Comparison of ENCODE assay signal across 8 cellular contexts in the genomic region with DNA sequence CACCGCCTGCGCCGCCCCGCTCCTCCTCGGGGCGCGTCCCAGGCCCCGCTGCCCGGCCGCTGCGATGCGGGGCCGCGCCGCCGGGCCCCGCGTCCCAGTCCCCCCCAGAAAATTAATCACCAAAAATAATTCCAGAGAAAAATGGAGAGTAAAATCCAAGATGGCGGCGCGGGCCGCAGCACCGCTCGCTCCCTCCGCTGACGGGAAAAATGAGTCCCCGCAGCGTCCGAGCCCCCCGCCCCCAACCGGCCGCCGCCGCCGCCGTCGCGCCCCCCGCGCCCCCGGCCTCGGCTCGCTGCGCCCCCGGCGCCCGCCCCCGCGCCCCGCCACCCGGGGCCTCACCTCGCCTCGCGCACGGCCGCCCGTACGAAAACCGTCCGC. TPM values are rescaled to one million over a fixed set of nuclear protein-coding genes. Genes with fewer than 3 reads are reported as not detected.
DNase-seq lines count a peak whose midpoint lies in the region; ATAC-seq, FAIRE-seq and TF ChIP-seq lines count a peak whose summit lies in the region.

A gene (minus strand): TSS at position 162 of the 381 bp plus-strand sequence. CDS start 23,220 bp downstream, outside the sequence.

- peaks cover 50% of the 10 kb centered on the region for H3K4me1 Mint-ChIP-seq in CD8-positive, alpha-beta T cell (ENCODE audit: low read depth)
- H3K4me1 Mint-ChIP-seq in activated naive CD4-positive, alpha-beta T cell treated with anti-CD3 and anti-CD28 coated beads for 36 hours (ENCODE audit: low read depth): peaks cover 46% of the 10 kb centered on the region

- FAIRE-seq in pancreas (lab: Jason Lieb, UNC): no peak

- POLR2A ChIA-PET in CD8-positive, alpha-beta T cell (lab: Charles Lee): interaction anchor here (1.3 kb wide), 1 partner anchor 79 kb away, joined by 4 read pairs; no protein-coding TSS in a partner anchor

- TF ChIP-seq CTCF in CD8-positive, alpha-beta T cell (IDR thresholded peaks at IDR 0.05): no peak
- TF ChIP-seq CTCF in pancreas (IDR thresholded peaks at IDR 0.05): no peak

- peak within 1 kb of the TSS; percentile 95 for H3K4me3 Mint-ChIP-seq in CD8-positive, alpha-beta T cell
- H3K4me3 Mint-ChIP-seq in activated naive CD4-positive, alpha-beta T cell treated with anti-CD3 and anti-CD28 coated beads for 36 hours: peak within 1 kb of the TSS; percentile 86

- intact Hi-C loops in CD8-positive, alpha-beta T cell (cut with DNase I, micrococcal nuclease): loop anchor here (1.0 to 5.0 kb wide), 6 partner anchors 59 to 629 kb away; a partner anchor contains a TSS
- intact Hi-C loops in activated naive CD4-positive, alpha-beta T cell treated with anti-CD3 and anti-CD28 coated beads for 36 hours (cut with micrococcal nuclease): loop anchor here (2.0 to 5.0 kb wide), 2 partner anchors 60 to 249 kb away; a partner anchor contains a TSS
- intact Hi-C loops in head of caudate nucleus (cut with DNase I) (loop anchor here (2.0 to 10.0 kb wide), 3 partner anchors 82 to 244 kb away; a partner anchor contains a TSS), pancreas (cut with DNase I) (no loop called here)

- peaks cover 43% of the 10 kb centered on the region for H3K4me1 ChIP-seq in CD8-positive, alpha-beta T cell (ENCODE audit: insufficient read depth, low read length)
- H3K4me1 ChIP-seq in pancreas: peaks cover 6 to 19% (median 9%) of the 10 kb centered on the region in 3 donors
- H3K4me1 ChIP-seq in urinary bladder (ENCODE audit: insufficient read depth): no peaks in the 10 kb centered on the region

- peak within 1 kb of the TSS; percentile 89 for H3K4me3 ChIP-seq in CD8-positive, alpha-beta T cell (ENCODE audit: low read depth, low read length)
- H3K4me3 ChIP-seq in pancreas: peak within 1 kb of the TSS; percentile 67 to 77 (median 70)
- peak within 1 kb of the TSS; percentile 93 for H3K4me3 ChIP-seq in urinary bladder (ENCODE audit: low read depth, low read length)

- peak within 1 kb of the TSS; percentile 96 for H3K27ac Mint-ChIP-seq in CD8-positive, alpha-beta T cell
- peak within 1 kb of the TSS; percentile 89 for H3K27ac Mint-ChIP-seq in activated naive CD4-positive, alpha-beta T cell treated with anti-CD3 and anti-CD28 coated beads for 36 hours

- H3K36me3 Mint-ChIP-seq in CD8-positive, alpha-beta T cell: peaks cover 4% of the 10 kb centered on the region
- no peaks in the 10 kb centered on the region for H3K36me3 Mint-ChIP-seq in activated naive CD4-positive, alpha-beta T cell treated with anti-CD3 and anti-CD28 coated beads for 36 hours (ENCODE audit: low read depth)

- no peaks in the 10 kb centered on the region for H3K27me3 ChIP-seq in CD8-positive, alpha-beta T cell (ENCODE audit: insufficient read depth, low read length)
- H3K27me3 ChIP-seq in pancreas: no peaks in the 10 kb centered on the region

- WGBS in pancreas, 2 donors: 1 to 2% methylated on average over 26 to 59 of the region's 60 CpGs
- under 1% methylated on average over 56 of the region's 60 CpGs for WGBS in urinary bladder

- no peaks in the 10 kb centered on the region for H3K36me3 ChIP-seq in CD8-positive, alpha-beta T cell (ENCODE audit: insufficient read depth, low read length)
- H3K36me3 ChIP-seq in pancreas (no peaks in the 10 kb centered on the region), urinary bladder (ENCODE audit: insufficient read depth) (no peaks in the 10 kb centered on the region)

- H3K9me3 Mint-ChIP-seq in CD8-positive, alpha-beta T cell: no peaks in the 10 kb centered on the region
- no peaks in the 10 kb centered on the region for H3K9me3 Mint-ChIP-seq in activated naive CD4-positive, alpha-beta T cell treated with anti-CD3 and anti-CD28 coated beads for 36 hours

- H3K9me3 ChIP-seq in CD8-positive, alpha-beta T cell (ENCODE audit: low read length): no peaks in the 10 kb centered on the region
- no peaks in the 10 kb centered on the region for H3K9me3 ChIP-seq in pancreas

- DNase-seq in CD8-positive, alpha-beta T cell: peak in 6 of 7 experiments; percentile 22 to 62 (median 45)
- no peak for DNase-seq in H4 (ENCODE audit: low spot score)
- DNase-seq in NCI-H460 (ENCODE audit: extremely low read depth, low read depth): no peak
- peak; percentile 39 for DNase-seq in activated naive CD4-positive, alpha-beta T cell treated with anti-CD3 and anti-CD28 coated beads for 36 hours
- DNase-seq in head of caudate nucleus: peak in 31 of 42 donors; percentile 21 to 81 (median 60)
- DNase-seq in pancreas: peak; percentile 49 to 80 (median 62)
- no peak for DNase-seq in central memory CD4-positive, alpha-beta T cell

- CTCF ChIA-PET in CD8-positive, alpha-beta T cell (lab: Charles Lee): interaction anchor here (1.0 kb wide), 1 partner anchor 10 kb away, joined by 3 read pairs; no protein-coding TSS in a partner anchor
- CTCF ChIA-PET in activated naive CD4-positive, alpha-beta T cell treated with anti-CD3 and anti-CD28 coated beads for 36 hours (lab: Charles Lee): no interaction called here

- peaks cover 2% of the 10 kb centered on the region for H3K27me3 Mint-ChIP-seq in CD8-positive, alpha-beta T cell (ENCODE audit: low read depth)
- peaks cover 7% of the 10 kb centered on the region for H3K27me3 Mint-ChIP-seq in activated naive CD4-positive, alpha-beta T cell treated with anti-CD3 and anti-CD28 coated beads for 36 hours (ENCODE audit: low read depth)

- peak within 1 kb of the TSS; percentile 59 for H3K27ac ChIP-seq in CD8-positive, alpha-beta T cell (ENCODE audit: low read depth, low read length)
- H3K27ac ChIP-seq in pancreas: peak within 1 kb of the TSS; percentile 92 to 99 (median 98)
- peak within 1 kb of the TSS; percentile 100 for H3K27ac ChIP-seq in urinary bladder (ENCODE audit: low read depth)

- peak; percentile 13 for ATAC-seq in CD8-positive, alpha-beta T cell
- no peak for ATAC-seq in pancreas

RNA-seq across cellular contexts. Expression of the gene that starts here (rescaled TPM):
- total RNA-seq in CD8-positive, alpha-beta T cell: 10 to 100 TPM; 21.0 to 24.3 TPM
- 9.0 and 12.4 TPM in 2 replicates for total RNA-seq in H4 (2014; rRNA removed; shearing (Covaris generic))
- total RNA-seq in NCI-H460 (2014; rRNA removed; shearing (Covaris generic)): 16.7 and 21.2 TPM in 2 replicates
- polyA plus RNA-seq in NCI-H460 (2014; cell fraction: nucleus; rRNA removed): 7.9 and 9.6 TPM in 2 replicates
- 10 to 100 TPM; 18.4 to 21.6 TPM for total RNA-seq in activated naive CD4-positive, alpha-beta T cell treated with anti-CD3 and anti-CD28 coated beads for 36 hours
- 10 to 100 TPM; 21.7 to 30.8 (median 23.2) TPM for total RNA-seq in pancreas
- polyA plus RNA-seq in pancreas: 10 to 100 TPM; 12.8 to 19.3 TPM
- total RNA-seq in urinary bladder: 78.5 TPM
- polyA plus RNA-seq in urinary bladder: 24.5 TPM

Comparison
In these comparisons a context has a peak if more than half of its experiments do, and no peak if none do; other contexts are left out.
1. DNase-seq: peak in CD8-positive, alpha-beta T cell (6 of 7), activated naive CD4-positive, alpha-beta T cell treated with anti-CD3 and anti-CD28 coated beads for 36 hours (single experiment), head of caudate nucleus (31 of 42) and pancreas (6 of 6); none in H4 (single experiment), NCI-H460 (single experiment) and central memory CD4-positive, alpha-beta T cell (single experiment).
2. intact Hi-C loops: an anchor here in CD8-positive, alpha-beta T cell (1.0 to 5.0 kb wide), activated naive CD4-positive, alpha-beta T cell treated with anti-CD3 and anti-CD28 coated beads for 36 hours (2.0 to 5.0 kb wide) and head of caudate nucleus (2.0 to 10.0 kb wide); none called in pancreas.
3. Peak in every context shown above with its lines, with median percentiles within 50 percentile points of each other: H3K27ac ChIP-seq and H3K4me3 ChIP-seq.